ENCODE assay signal across 27 cellular contexts in the genomic region with DNA sequence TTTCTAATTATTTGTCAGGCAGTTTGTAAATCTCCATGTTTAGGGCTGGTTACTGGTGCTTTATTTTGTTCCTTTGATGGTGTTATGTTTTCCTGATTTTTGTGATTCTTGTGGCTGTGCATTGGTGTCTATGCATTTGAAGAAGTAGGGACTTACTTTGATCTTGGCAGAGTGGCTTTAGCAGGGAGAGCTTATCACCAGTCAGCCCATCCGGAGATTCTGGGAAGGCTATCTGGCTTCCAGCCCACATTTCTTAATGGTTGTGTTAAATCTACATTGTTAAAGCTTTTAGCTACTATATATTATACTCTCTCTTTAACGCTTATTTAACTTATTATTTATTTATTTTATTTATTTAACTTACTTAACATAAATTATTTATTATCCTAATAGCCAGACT. TPM values are rescaled to one million over a fixed set of nuclear protein-coding genes. Genes with fewer than 3 reads are reported as not detected.
DNase-seq lines count a peak whose midpoint lies in the region; ATAC-seq, FAIRE-seq and TF ChIP-seq lines count a peak whose summit lies in the region.
"Had no signal": no experiment of that assay in that cellular context is flagged by ENCODE, and none has a peak within 500 bp of the region (broad histone marks: within the 10 kb centered on the region; RNA-seq: fewer than 3 reads in every experiment).

No MANE protein-coding gene starts in this region.

- FAIRE-seq in HepG2 (lab: Jason Lieb, UNC), result no peak
- FAIRE-seq: GM12878, RCC 7860 had no signal

- POLR2A ChIA-PET in HepG2 (lab: Yijun Ruan, JAX), result no interaction called here

- no peak overlapping the region for H3K27ac ChIP-seq in HepG2 (ENCODE audit: extremely low read length, insufficient read depth, low read length)
- H3K27ac ChIP-seq: 22Rv1; BLaER1 treated with 17β-estradiol and CSF1 and Interleukin-3, amounts not matched to agents 10 nM and 100 nM; GM23248; HL-60 had no signal

- WGBS in HepG2 (ENCODE audit: low lambda C conversion rate), result 91% methylated on average over 2 of the region's 2 CpGs

- TF ChIP-seq EP300 in HepG2 (IDR thresholded peaks at IDR 0.05; ENCODE audit: low read depth in 2 of 2, low read length in 2 of 2) (no peak), HepG2 (CRISPR knock-in tag; IDR thresholded peaks at IDR 0.05; ENCODE audit: borderline replicate concordance) (no peak)

- no peak overlapping the region for H3K4me3 Mint-ChIP-seq in stimulated activated naive CD8-positive, alpha-beta T cell treated with anti-CD3 and anti-CD28 coated beads, Interleukin-15, Interleukin-2, amounts not matched to agents 100 ng/mL and 50 ng/mL, for 24 hours
- H3K4me3 Mint-ChIP-seq in stimulated activated naive CD8-positive, alpha-beta T cell treated with anti-CD3 and anti-CD28 coated beads, Interleukin-15, amount 100 ng/mL, for 72 hours, result no peak overlapping the region
- H3K4me3 Mint-ChIP-seq: CD4-positive, alpha-beta memory T cell; H9; HFFc6 had no signal

- no peak overlapping the region for H3K4me3 ChIP-seq in astrocyte of the spinal cord (ENCODE audit: low read depth, low read length)
- H3K4me3 ChIP-seq in fibroblast of the aortic adventitia (ENCODE audit: low read depth, low read length), result no peak overlapping the region
- no peak overlapping the region for H3K4me3 ChIP-seq in HepG2 (replicated peaks in 1 of 3; ENCODE audit: insufficient read depth in 1 of 3, low read depth in 2 of 3, low read length in 3 of 3)
- H3K4me3 ChIP-seq: BLaER1 treated with 17β-estradiol and CSF1 and Interleukin-3, amounts not matched to agents 10 nM and 100 nM; GM12878; GM23248 had no signal

- CTCF ChIA-PET in HepG2 (lab: Yijun Ruan, JAX; ENCODE audit: low intra/inter-chr PET ratio, low total read pairs), result no interaction called here

- H3K27me3 ChIP-seq in HepG2 (ENCODE audit: control insufficient read depth in 1 of 2, insufficient read depth in 2 of 2, low read length in 2 of 2), result no peaks in the 10 kb centered on the region
- H3K27me3 ChIP-seq: BLaER1 treated with 17β-estradiol and CSF1 and Interleukin-3, amounts not matched to agents 10 nM and 100 nM had no signal

- no peak for TF ChIP-seq CTCF in astrocyte of the spinal cord (IDR thresholded peaks at IDR 0.05; ENCODE audit: low read depth, low read length)
- TF ChIP-seq CTCF in fibroblast of the aortic adventitia (IDR thresholded peaks at IDR 0.05; ENCODE audit: insufficient read depth, low read length), result no peak
- no peak for TF ChIP-seq CTCF in HepG2 (CRISPR knock-in tag; IDR thresholded peaks at IDR 0.05)

- H3K27me3 Mint-ChIP-seq in stimulated activated naive CD8-positive, alpha-beta T cell treated with anti-CD3 and anti-CD28 coated beads, Interleukin-15, Interleukin-2, amounts not matched to agents 100 ng/mL and 50 ng/mL, for 24 hours, result peaks cover 8% of the 10 kb centered on the region
- peaks cover 8% of the 10 kb centered on the region for H3K27me3 Mint-ChIP-seq in stimulated activated naive CD8-positive, alpha-beta T cell treated with anti-CD3 and anti-CD28 coated beads, Interleukin-15, amount 100 ng/mL, for 72 hours

- H2AFZ ChIP-seq in HepG2 (ENCODE audit: low read length), result no peak overlapping the region
- H2AFZ ChIP-seq: GM23248 had no signal

- in situ Hi-C loops in astrocyte of the spinal cord (cut with HindIII; ENCODE audit: low sequenced_read_pairs) (no loop called here), HepG2 (cut with HindIII; ENCODE audit: extremely low pct_ligation_motif_present, low pct_unique_long_range_greater_than_20kb) (no loop called here)

- peaks cover 6% of the 10 kb centered on the region for H3K9me3 Mint-ChIP-seq in stimulated activated naive CD8-positive, alpha-beta T cell treated with anti-CD3 and anti-CD28 coated beads, Interleukin-15, Interleukin-2, amounts not matched to agents 100 ng/mL and 50 ng/mL, for 24 hours
- peaks cover 0 to 10% of the 10 kb centered on the region in 2 donors for H3K9me3 Mint-ChIP-seq in stimulated activated naive CD8-positive, alpha-beta T cell treated with anti-CD3 and anti-CD28 coated beads, Interleukin-15, amount 100 ng/mL, for 72 hours

- intact Hi-C loops in HepG2 (cut with micrococcal nuclease; ENCODE audit: unreplicated experiment), result no loop called here
- intact Hi-C loops in Right ventricle myocardium superior (cut with DNase I), result no loop called here

- H3K79me2 ChIP-seq in HepG2 (ENCODE audit: insufficient read depth, low read length), result no peaks in the 10 kb centered on the region

- no peak for ATAC-seq in stimulated activated naive CD8-positive, alpha-beta T cell treated with anti-CD3 and anti-CD28 coated beads, Interleukin-15, amount 100 ng/mL, for 72 hours
- ATAC-seq in HepG2 (no peak), Right ventricle myocardium superior (ENCODE audit: poor library complexity) (no peak)
- ATAC-seq: GM12878 had no signal

- no peak overlapping the region for H3K4me2 ChIP-seq in HepG2 (ENCODE audit: low read depth, low read length)
- H3K4me2 ChIP-seq: BLaER1 treated with 17β-estradiol and CSF1 and Interleukin-3, amounts not matched to agents 10 nM and 100 nM had no signal

- no peak for TF ChIP-seq POLR2A in HepG2 (IDR thresholded peaks at IDR 0.05; ENCODE audit: insufficient read depth in 1 of 2, low read depth in 2 of 2, low read length in 2 of 2)

- H3K27ac Mint-ChIP-seq in stimulated activated naive CD8-positive, alpha-beta T cell treated with anti-CD3 and anti-CD28 coated beads, Interleukin-15, Interleukin-2, amounts not matched to agents 100 ng/mL and 50 ng/mL, for 24 hours, result peak overlapping the region; percentile 45
- H3K27ac Mint-ChIP-seq in stimulated activated naive CD8-positive, alpha-beta T cell treated with anti-CD3 and anti-CD28 coated beads, Interleukin-15, amount 100 ng/mL, for 72 hours, result no peak overlapping the region
- H3K27ac Mint-ChIP-seq: HFFc6 had no signal

- no peak for TF ChIP-seq RAD21 in HepG2 (CRISPR knock-in tag; IDR thresholded peaks at IDR 0.05)

- BruUV-seq in HepG2 (replicated peaks; lab: Mats Ljungman, UMichigan), result no TSS peak

- peaks cover 27% of the 10 kb centered on the region for H3K4me1 ChIP-seq in HepG2 (ENCODE audit: insufficient read depth, low read length)
- H3K4me1 ChIP-seq: BLaER1 treated with 17β-estradiol and CSF1 and Interleukin-3, amounts not matched to agents 10 nM and 100 nM had no signal

- no peaks in the 10 kb centered on the region for H3K9me3 ChIP-seq in HepG2 (ENCODE audit: low read length)
- H3K9me3 ChIP-seq: Caco-2 had no signal

- H3K9ac ChIP-seq in HepG2 (ENCODE audit: insufficient read depth, low read depth, low read length), result no peak overlapping the region
- H3K9ac ChIP-seq: BLaER1 treated with 17β-estradiol and CSF1 and Interleukin-3, amounts not matched to agents 10 nM and 100 nM; GM23248 had no signal

- DNase-seq in stimulated activated naive CD8-positive, alpha-beta T cell treated with anti-CD3 and anti-CD28 coated beads, Interleukin-15, amount 100 ng/mL, for 72 hours, result no peak
- DNase-seq in astrocyte of the spinal cord (ENCODE audit: low read depth, low spot score) (peak; percentile 37), fibroblast of the aortic adventitia (ENCODE audit: low read depth) (peak; percentile 55), HepG2 (ENCODE audit: low spot score) (no peak), NCI-H510A treated with DMSO at 0.1 percent for 48 hours (lab: John Stamatoyannopoulos, UW) (no peak), Right ventricle myocardium superior (no peak)
- DNase-seq in activated CD4-positive, alpha-beta T cell treated with anti-CD3 and anti-CD28 coated beads, Interleukin-2, amount 50 U/mL, for 4 hours, result no peak
- DNase-seq: Caco-2; CD4-positive, alpha-beta memory T cell; DMS 273 treated with DMSO at 0.1 percent for 48 hours; DND-41; GM23248; H9; HFFc6; KG1; NCI-H1092; NCI-H1436; NCI-H1930; NCI-H345; NCI-H524 treated with DMSO at 0.1 percent for 48 hours had no signal

- H3K4me1 Mint-ChIP-seq in stimulated activated naive CD8-positive, alpha-beta T cell treated with anti-CD3 and anti-CD28 coated beads, Interleukin-15, Interleukin-2, amounts not matched to agents 100 ng/mL and 50 ng/mL, for 24 hours (ENCODE audit: low read depth), result no peaks in the 10 kb centered on the region
- H3K4me1 Mint-ChIP-seq in stimulated activated naive CD8-positive, alpha-beta T cell treated with anti-CD3 and anti-CD28 coated beads, Interleukin-15, amount 100 ng/mL, for 72 hours, result no peaks in the 10 kb centered on the region
- H3K4me1 Mint-ChIP-seq: CD4-positive, alpha-beta memory T cell had no signal

- H4K20me1 ChIP-seq in HepG2 (ENCODE audit: insufficient read depth, low read length), result no peaks in the 10 kb centered on the region
- H4K20me1 ChIP-seq: BLaER1 treated with 17β-estradiol and CSF1 and Interleukin-3, amounts not matched to agents 10 nM and 100 nM had no signal

- H3K36me3 Mint-ChIP-seq in stimulated activated naive CD8-positive, alpha-beta T cell treated with anti-CD3 and anti-CD28 coated beads, Interleukin-15, Interleukin-2, amounts not matched to agents 100 ng/mL and 50 ng/mL, for 24 hours (ENCODE audit: low read depth), result peaks cover 6% of the 10 kb centered on the region

- H3K36me3 ChIP-seq in HepG2 (replicated peaks in 1 of 2; ENCODE audit: control insufficient read depth in 1 of 2, insufficient read depth in 2 of 2, low read length in 2 of 2), result no peaks in the 10 kb centered on the region
- H3K36me3 ChIP-seq: BLaER1 treated with 17β-estradiol and CSF1 and Interleukin-3, amounts not matched to agents 10 nM and 100 nM had no signal

RNA-seq across cellular contexts. Expression of a gene that starts 35.1 kb away (rescaled TPM):
- total RNA-seq in fibroblast of the aortic adventitia (ENCODE audit: low replicate concordance), result 5.1 and 9.7 TPM in 2 replicates
- total RNA-seq in HepG2 (2016; rRNA removed; fragmentation: Illumina TruSeq; extraction: Trizol), result 1.2 and 1.8 TPM in 2 replicates
- total RNA-seq in HepG2 (2016; cell fraction: cytosol; rRNA removed; fragmentation: Illumina TruSeq; extraction: Trizol; ENCODE audit: low read depth), result 0.51 and 0.62 TPM in 2 replicates
- total RNA-seq in HepG2 (2016; cell fraction: insoluble cytoplasmic fraction; rRNA removed; fragmentation: Illumina TruSeq; extraction: Trizol), result 1.4 and 2.4 TPM in 2 replicates
- 0.52 and 0.71 TPM in 2 replicates for total RNA-seq in HepG2 (2016; cell fraction: membrane; rRNA removed; fragmentation: Illumina TruSeq; extraction: Trizol)
- 3.6 and 6.6 TPM in 2 replicates for total RNA-seq in HepG2 (2016; cell fraction: nucleus; rRNA removed; fragmentation: Illumina TruSeq; extraction: Trizol)
- 5.0 and 6.9 TPM in 2 replicates for polyA plus RNA-seq in HepG2 (2011; rRNA removed)
- 2.6 and 3.1 TPM in 2 replicates for polyA plus RNA-seq in HepG2 (2011; cell fraction: cytosol; rRNA removed)
- 24.9 and 28.2 TPM in 2 replicates for polyA plus RNA-seq in HepG2 (2011; cell fraction: nucleus; rRNA removed)
- 2.4 and 2.6 TPM in 2 replicates for polyA plus RNA-seq in HepG2 (2012)
- polyA plus RNA-seq in HepG2 (2016; cell fraction: cytosol; fragmentation: Illumina TruSeq; extraction: Trizol; ENCODE audit: low read depth), result 0.12 and 0.20 TPM in 2 replicates
- polyA plus RNA-seq in HepG2 (2016; cell fraction: insoluble cytoplasmic fraction; fragmentation: Illumina TruSeq; extraction: Trizol; ENCODE audit: low read depth), result 0.68 and 1.2 TPM in 2 replicates
- 0.18 and 0.23 TPM in 2 replicates for polyA plus RNA-seq in HepG2 (2016; cell fraction: membrane; fragmentation: Illumina TruSeq; extraction: Trizol; ENCODE audit: low read depth)
- 2.5 and 3.8 TPM in 2 replicates for polyA plus RNA-seq in HepG2 (2016; cell fraction: nucleus; fragmentation: Illumina TruSeq; extraction: Trizol; ENCODE audit: insufficient read depth, low read depth)
- polyA minus RNA-seq in HepG2 (2011; rRNA and poly(A)+ RNA removed; ENCODE audit: low replicate concordance), result 6.3 and 7.9 TPM in 2 replicates
- polyA minus RNA-seq in HepG2 (2011; cell fraction: cytosol; rRNA and poly(A)+ RNA removed), result 1.4 and 1.9 TPM in 2 replicates
- polyA minus RNA-seq in HepG2 (2011; cell fraction: nucleus; rRNA and poly(A)+ RNA removed), result 11.6 and 15.0 TPM in 2 replicates
- 1.3 TPM for total RNA-seq in Right ventricle myocardium superior
- total RNA-seq: CD4-positive, alpha-beta memory T cell; HT-29 had no signal

Comparison
In these comparisons a context has a peak if more than half of its experiments do, and no peak if none do; other contexts are left out.
1. DNase-seq: peak in astrocyte of the spinal cord (single experiment) and fibroblast of the aortic adventitia (single experiment); none in stimulated activated naive CD8-positive, alpha-beta T cell treated with anti-CD3 and anti-CD28 coated beads, Interleukin-15, amount 100 ng/mL, for 72 hours (0 of 2), HepG2 (single experiment), activated CD4-positive, alpha-beta T cell treated with anti-CD3 and anti-CD28 coated beads, Interleukin-2, amount 50 U/mL, for 4 hours (0 of 2), NCI-H510A treated with DMSO at 0.1 percent for 48 hours (single experiment) and Right ventricle myocardium superior (single experiment).